Comparison of ENCODE assay signal across 9 cellular contexts in the genomic region with DNA sequence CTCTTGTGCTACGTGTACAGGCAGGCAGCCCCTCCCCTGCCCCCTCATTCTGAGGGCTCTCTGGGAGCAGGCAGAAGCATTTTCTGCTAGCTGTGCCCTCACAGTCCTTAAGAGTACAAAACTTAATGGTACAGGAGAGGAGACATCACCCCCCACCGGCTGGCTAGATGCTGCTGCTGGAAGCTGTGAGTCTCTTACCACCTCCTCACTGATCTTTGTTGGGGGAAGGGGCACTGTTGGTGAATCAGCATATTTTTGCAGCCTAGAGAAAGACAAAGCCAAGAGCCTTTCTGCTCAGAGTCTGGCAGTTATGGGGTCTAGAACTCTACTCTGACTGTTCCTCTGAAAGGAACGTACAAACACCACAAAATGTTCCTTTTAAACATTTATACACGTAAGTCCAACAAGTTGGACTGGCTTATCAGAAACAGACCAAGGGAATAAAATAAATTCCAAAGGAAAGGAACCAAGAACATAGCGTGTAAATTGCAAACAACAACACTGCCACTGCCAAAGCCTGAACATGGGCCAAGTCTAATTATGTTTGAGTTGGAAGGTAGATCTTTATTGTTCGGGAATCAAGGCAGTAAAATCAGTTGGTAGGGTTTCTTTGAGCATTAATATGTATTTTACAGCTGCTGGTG. TPM values are rescaled to one million over a fixed set of nuclear protein-coding genes. Genes with fewer than 3 reads are reported as not detected.
DNase-seq lines count a peak whose midpoint lies in the region; ATAC-seq, FAIRE-seq and TF ChIP-seq lines count a peak whose summit lies in the region.
"Had no signal": no experiment of that assay in that cellular context is flagged by ENCODE, and none has a peak within 500 bp of the region (broad histone marks: within the 10 kb centered on the region; RNA-seq: fewer than 3 reads in every experiment).

No MANE protein-coding gene starts in this region.

- no peak for TF ChIP-seq CTCF in astrocyte (IDR thresholded peaks at IDR 0.05; ENCODE audit: insufficient read depth, low read depth, low read length)
- no peak for TF ChIP-seq CTCF in thyroid gland (IDR thresholded peaks at IDR 0.05)

- H3K27me3 Mint-ChIP-seq in astrocyte (ENCODE audit: low read depth, unreplicated experiment), result no peaks in the 10 kb centered on the region
- H3K27me3 Mint-ChIP-seq: activated B cell treated with CpG ODN at 0.5 μM for 24 hours had no signal

- peak overlapping the region; percentile 31 for H3K9ac ChIP-seq in astrocyte (ENCODE audit: low read length)

- H3K27me3 ChIP-seq in astrocyte (ENCODE audit: insufficient read depth, low read length), result no peaks in the 10 kb centered on the region
- no peaks in the 10 kb centered on the region for H3K27me3 ChIP-seq in thyroid gland

- H3K27ac ChIP-seq in astrocyte (ENCODE audit: low read depth, low read length) (peak overlapping the region; percentile 25), thyroid gland (peak overlapping the region; percentile 75 to 96 (median 85))

- no peaks in the 10 kb centered on the region for H3K9me3 Mint-ChIP-seq in astrocyte (ENCODE audit: unreplicated experiment)
- H3K9me3 Mint-ChIP-seq: activated B cell treated with CpG ODN at 0.5 μM for 24 hours had no signal

- H2AFZ ChIP-seq in astrocyte (ENCODE audit: low read depth, low read length), result no peak overlapping the region

- no peak overlapping the region for H3K4me3 Mint-ChIP-seq in astrocyte (ENCODE audit: unreplicated experiment)
- H3K4me3 Mint-ChIP-seq: activated B cell treated with CpG ODN at 0.5 μM for 24 hours had no signal

- H3K79me2 ChIP-seq in astrocyte (ENCODE audit: insufficient read depth, low read length), result peaks cover 49% of the 10 kb centered on the region

- H3K4me1 ChIP-seq in astrocyte (ENCODE audit: insufficient read depth, low read length), result peaks cover 18% of the 10 kb centered on the region
- peaks cover 46 to 54% of the 10 kb centered on the region in 2 donors for H3K4me1 ChIP-seq in thyroid gland

- WGBS in thyroid gland, 2 donors, result 36% methylated on average over 6 of the region's 6 CpGs

- peaks cover 54% of the 10 kb centered on the region for H4K20me1 ChIP-seq in astrocyte (ENCODE audit: insufficient read depth, low read length)

- H3K36me3 ChIP-seq in astrocyte (ENCODE audit: insufficient read depth, low read length) (peaks cover 12% of the 10 kb centered on the region), thyroid gland (peaks cover 7 to 17% of the 10 kb centered on the region in 2 donors)

- intact Hi-C loops in thyroid gland (cut with DNase I), result no loop called here

- FAIRE-seq in astrocyte (lab: Jason Lieb, UNC), result no peak

- peak overlapping the region; percentile 96 for H3K27ac Mint-ChIP-seq in astrocyte (ENCODE audit: unreplicated experiment)
- H3K27ac Mint-ChIP-seq: activated B cell treated with CpG ODN at 0.5 μM for 24 hours had no signal

- H3K4me1 Mint-ChIP-seq in astrocyte (ENCODE audit: low read depth, unreplicated experiment), result peaks cover 25% of the 10 kb centered on the region
- H3K4me1 Mint-ChIP-seq: activated B cell treated with CpG ODN at 0.5 μM for 24 hours had no signal

- H3K36me3 Mint-ChIP-seq in astrocyte (ENCODE audit: low read depth, unreplicated experiment), result peaks cover 9% of the 10 kb centered on the region

- no peaks in the 10 kb centered on the region for H3K9me3 ChIP-seq in astrocyte (ENCODE audit: insufficient read depth, low read depth, low read length)
- no peaks in the 10 kb centered on the region for H3K9me3 ChIP-seq in thyroid gland

- peak overlapping the region; percentile 51 for H3K4me2 ChIP-seq in astrocyte (ENCODE audit: low read length)

- DNase-seq in NCI-H2029 treated with DMSO at 0.1 percent for 48 hours (lab: John Stamatoyannopoulos, UW), result peak; percentile 11
- DNase-seq in NCI-H2029 (lab: John Stamatoyannopoulos, UW), result no peak
- peak; percentile 68 for DNase-seq in astrocyte (ENCODE audit: low read depth)
- DNase-seq in islet precursor cell, result peak; percentile 71
- DNase-seq in thyroid gland, result peak; percentile 80 to 85
- no peak for DNase-seq in cortex of kidney (lab: John Stamatoyannopoulos, UW)
- DNase-seq in AG08396 (ENCODE audit: low spot score), result no peak
- DNase-seq: activated B cell treated with CpG ODN at 0.5 μM for 24 hours had no signal

- H3K4me3 ChIP-seq in astrocyte (ENCODE audit: insufficient read depth, low read depth, low read length), result no peak overlapping the region
- no peak overlapping the region for H3K4me3 ChIP-seq in thyroid gland (replicated peaks in 1 of 3)

- TF ChIP-seq POLR2A in thyroid gland (IDR thresholded peaks at IDR 0.05), result peak in 1 of 2 donors; percentile 1

- ATAC-seq in HG03521 (IDR thresholded peaks at IDR 0.05; ENCODE audit: unreplicated experiment), result no peak

RNA-seq across cellular contexts. Expression of a gene that starts 27.2 kb away (rescaled TPM):
- 57.4 and 65.8 TPM in 2 replicates for total RNA-seq in astrocyte
- 100 to 1,000 TPM in 3 of 4 donors, 10 to 100 TPM in 1; 91.9 to 156 (median 120) TPM for total RNA-seq in thyroid gland

RNA-seq across cellular contexts. Expression of a gene that starts 53.0 kb away (rescaled TPM):
- total RNA-seq in astrocyte (44.1 and 47.6 TPM in 2 replicates), thyroid gland (10 to 100 TPM; 16.3 to 64.7 (median 25.7) TPM)

Comparison
In these comparisons a context has a peak if more than half of its experiments do, and no peak if none do; other contexts are left out.
1. DNase-seq: peak in NCI-H2029 treated with DMSO at 0.1 percent for 48 hours (single experiment), astrocyte (single experiment), islet precursor cell (single experiment) and thyroid gland (2 of 2); none in NCI-H2029 (single experiment), cortex of kidney (single experiment) and AG08396 (single experiment).